In genomic region chr16:70746040-70746707, GRCh38 we compare ENCODE assay signal across 1 cellular context.
TF ChIP-seq lines count a peak whose summit lies in the region.

No MANE protein-coding gene starts in this region.

TF ChIP-seq in A549, 52 proteins besides CTCF, POLR2A, EP300 and RAD21 (continued from another document):
- TF ChIP-seq REST (IDR thresholded peaks at IDR 0.05) = no peak
- TF ChIP-seq, protein P1, sequence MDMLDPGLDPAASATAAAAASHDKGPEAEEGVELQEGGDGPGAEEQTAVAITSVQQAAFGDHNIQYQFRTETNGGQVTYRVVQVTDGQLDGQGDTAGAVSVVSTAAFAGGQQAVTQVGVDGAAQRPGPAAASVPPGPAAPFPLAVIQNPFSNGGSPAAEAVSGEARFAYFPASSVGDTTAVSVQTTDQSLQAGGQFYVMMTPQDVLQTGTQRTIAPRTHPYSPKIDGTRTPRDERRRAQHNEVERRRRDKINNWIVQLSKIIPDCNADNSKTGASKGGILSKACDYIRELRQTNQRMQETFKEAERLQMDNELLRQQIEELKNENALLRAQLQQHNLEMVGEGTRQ (IDR thresholded peaks at IDR 0.05) = peak; percentile 87
- 0 out of 2 replicates have a peak, but pooled peaks have one; percentile 57 for TF ChIP-seq FOXS1 (CRISPR knock-in tag; IDR thresholded peaks at IDR 0.05)
- TF ChIP-seq CHD4 (IDR thresholded peaks at IDR 0.05; ENCODE audit: borderline replicate concordance) = no peak
- TF ChIP-seq SREBF2 (IDR thresholded peaks at IDR 0.05) = no peak
- no peak for TF ChIP-seq CBX2 (IDR thresholded peaks at IDR 0.05; ENCODE audit: borderline replicate concordance, low read depth)
- TF ChIP-seq TP53 (CRISPR knock-in tag; IDR thresholded peaks at IDR 0.05) = peak; percentile 65; the same call in 1 of the 2 replicates
- TF ChIP-seq CBX8 (IDR thresholded peaks at IDR 0.05) = no peak
- TF ChIP-seq MAFK (IDR thresholded peaks at IDR 0.05; ENCODE audit: partially characterized antibody) = no peak
- peak; percentile 98 for TF ChIP-seq MAX (IDR thresholded peaks at IDR 0.05)
- no peak for TF ChIP-seq FOSB (CRISPR knock-in tag; IDR thresholded peaks at IDR 0.05)
- TF ChIP-seq JUN (IDR thresholded peaks at IDR 0.05) = peak in 1 of 2 experiments; percentile 22; a peak in 1 of 5 replicates
- no peak for TF ChIP-seq MAZ (IDR thresholded peaks at IDR 0.05; ENCODE audit: borderline replicate concordance, low read depth, low read length)
- TF ChIP-seq NFE2L2 (conservative IDR thresholded peaks at IDR 0.05; ENCODE audit: low read length) = no peak
- no peak for TF ChIP-seq JUNB (IDR thresholded peaks at IDR 0.05)
- no peak for TF ChIP-seq ATOH8 (CRISPR knock-in tag; IDR thresholded peaks at IDR 0.05; ENCODE audit: low read depth)
- no peak for TF ChIP-seq ZC3H11A (IDR thresholded peaks at IDR 0.05)
- no peak for TF ChIP-seq GATA3 (IDR thresholded peaks at IDR 0.05; ENCODE audit: borderline replicate concordance)
- no peak for TF ChIP-seq CEBPB (IDR thresholded peaks at IDR 0.05)
- no peak for TF ChIP-seq KDM1A (IDR thresholded peaks at IDR 0.05; ENCODE audit: low read depth)
- TF ChIP-seq EHMT2 (IDR thresholded peaks at IDR 0.05; ENCODE audit: low read depth) = no peak
- no peak for TF ChIP-seq RCOR1 (IDR thresholded peaks at IDR 0.05; ENCODE audit: low read depth, low read length)
- no peak for TF ChIP-seq PHF8 (IDR thresholded peaks at IDR 0.05; ENCODE audit: borderline replicate concordance, low read depth)
- TF ChIP-seq POLR2AphosphoS2 (conservative IDR thresholded peaks at IDR 0.05; ENCODE audit: low read length) = no peak
- TF ChIP-seq NR3C1 (IDR thresholded peaks at IDR 0.05) = no peak
- peak; percentile 87 for TF ChIP-seq HOXB5 (CRISPR knock-in tag; IDR thresholded peaks at IDR 0.05)
- TF ChIP-seq ZNF302 (CRISPR knock-in tag; IDR thresholded peaks at IDR 0.05) = no peak; the same call in none of the 2 replicates
- TF ChIP-seq HOXB13 (CRISPR knock-in tag; IDR thresholded peaks at IDR 0.05; ENCODE audit: low read depth) = peak; percentile 75; the same call in 1 of the 2 replicates
- no peak for TF ChIP-seq HDAC2 (IDR thresholded peaks at IDR 0.05)
- no peak for TF ChIP-seq CHD2 (IDR thresholded peaks at IDR 0.05; ENCODE audit: low read length, partially characterized antibody)
- TF ChIP-seq PBX3 (IDR thresholded peaks at IDR 0.05) = no peak
- no peak; the same call in 2 of the 3 replicates for TF ChIP-seq SMC3 (IDR thresholded peaks at IDR 0.05)
- TF ChIP-seq RNF2 (IDR thresholded peaks at IDR 0.05; ENCODE audit: borderline replicate concordance, low read depth) = no peak
- TF ChIP-seq HES2 (IDR thresholded peaks at IDR 0.05) = no peak
- no peak for TF ChIP-seq ESRRA (IDR thresholded peaks at IDR 0.05; ENCODE audit: borderline replicate concordance, low read length)
